8 cellular contexts compared by ENCODE assay signal in the genomic region with DNA sequence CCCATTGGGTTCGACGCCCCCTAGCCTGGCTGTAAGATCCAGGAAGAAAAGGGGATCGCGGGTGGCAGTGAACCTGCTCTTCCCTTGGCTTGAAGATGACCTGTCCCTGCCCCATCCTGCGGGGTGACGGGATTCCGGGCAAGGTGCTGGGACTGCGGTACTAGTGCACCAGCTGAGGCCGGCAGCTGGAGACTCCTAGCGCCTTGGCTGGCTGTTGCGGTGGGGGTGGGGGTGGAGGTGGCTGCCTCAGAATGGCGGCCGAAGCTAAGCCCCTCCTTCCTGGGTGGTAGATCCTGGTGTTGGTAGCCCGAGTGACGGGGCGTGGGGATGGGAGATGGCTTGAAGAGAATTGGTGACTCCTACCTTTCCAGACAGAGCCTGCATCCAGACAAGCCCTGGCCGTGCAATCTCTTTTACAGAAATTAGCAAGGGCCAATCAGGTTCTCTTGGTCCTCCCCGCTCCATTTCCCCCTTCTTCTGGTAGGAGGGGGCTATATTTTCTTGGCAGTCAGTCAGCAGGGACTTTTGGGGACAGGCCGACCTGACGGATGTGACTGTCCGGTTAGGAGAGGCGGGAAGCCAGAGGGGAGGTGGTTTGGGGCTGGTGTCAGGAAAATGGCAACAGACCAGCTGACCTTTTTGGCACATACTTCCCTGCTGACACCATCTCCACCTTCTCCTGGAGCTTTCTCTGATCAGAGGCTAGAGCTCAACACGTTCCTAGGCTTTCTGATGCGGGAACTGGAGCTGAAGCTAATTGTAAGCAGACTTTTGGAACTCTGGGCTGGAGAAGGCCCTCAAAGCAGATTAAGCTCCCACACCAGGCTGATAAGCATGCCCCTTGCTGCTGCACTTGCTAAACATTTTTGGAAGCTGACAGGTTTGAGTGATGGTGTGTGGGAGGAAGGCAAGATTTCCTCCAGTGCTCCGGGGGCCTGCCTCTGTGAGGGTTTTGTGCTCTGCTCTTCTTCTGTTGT. TPM values are rescaled to one million over a fixed set of nuclear protein-coding genes. Genes with fewer than 3 reads are reported as not detected.
DNase-seq lines count a peak whose midpoint lies in the region; ATAC-seq and TF ChIP-seq lines count a peak whose summit lies in the region.

No MANE protein-coding gene starts in this region.

- ATAC-seq in memory B cell (ENCODE audit: low read depth) (no peak), upper lobe of right lung (peak; percentile 1), GM21786 (IDR thresholded peaks at IDR 0.05; ENCODE audit: unreplicated experiment) (no peak)

- BruUV-seq in Calu3 (replicated peaks; lab: Mats Ljungman, UMichigan), result no TSS peak

- H3K27me3 ChIP-seq in NT2/D1 (ENCODE audit: insufficient read depth, insufficient read length) (peaks cover 60% of the 10 kb centered on the region), upper lobe of right lung (peaks cover 12% of the 10 kb centered on the region)

- peak overlapping the region; percentile 64 for H3K27ac Mint-ChIP-seq in Calu3 (ENCODE audit: unreplicated experiment)
- H3K27ac Mint-ChIP-seq in memory B cell, result no peak overlapping the region
- no peak overlapping the region for H3K27ac Mint-ChIP-seq in activated T-helper 2 cell treated with anti-CD3 and anti-CD28 coated beads, Interferon-gamma antibody, Interleukin-2, Interleukin-4, amounts not matched to agents 10 μg/mL and 5 μg/mL and 100 μg/mL, durations not matched to agents 14 hours and 24 hours and 36 hours

- H3K4me1 ChIP-seq in NT2/D1 (ENCODE audit: insufficient read depth, insufficient read length) (peaks cover 3% of the 10 kb centered on the region), upper lobe of right lung (peaks cover 24% of the 10 kb centered on the region)

- DNase-seq in Calu3 (no peak), NT2/D1 (ENCODE audit: low read depth, low spot score) (no peak), dermis microvascular lymphatic vessel endothelial cell (ENCODE audit: low read depth in 2 of 2) (peak; percentile 55 to 79), memory B cell (ENCODE audit: low spot score in 2 of 2) (no peak), upper lobe of right lung (peak; percentile 67), superior temporal gyrus (ENCODE audit: extremely low spot score) (no peak)
- no peak for DNase-seq in activated T-helper 2 cell treated with anti-CD3 and anti-CD28 coated beads, Interferon-gamma antibody, Interleukin-2, Interleukin-4, amounts not matched to agents 10 μg/mL and 5 μg/mL and 100 μg/mL, durations not matched to agents 14 hours and 24 hours and 36 hours (ENCODE audit: low spot score)

- CTCF ChIA-PET in Calu3 (lab: Charles Lee), result interaction anchor here (1.2 kb wide), 1 partner anchor 61 kb away, joined by 3 read pairs; no protein-coding TSS in a partner anchor

- no peak overlapping the region for H3K27ac ChIP-seq in upper lobe of right lung

- H3K4me3 ChIP-seq in NT2/D1 (ENCODE audit: insufficient read length, low read depth) (peak overlapping the region; percentile 46), upper lobe of right lung (peak overlapping the region; percentile 64)

- H3K4me3 Mint-ChIP-seq in Calu3 (ENCODE audit: low read depth, unreplicated experiment) (peak overlapping the region; percentile 88), memory B cell (peak overlapping the region; percentile 86)
- H3K4me3 Mint-ChIP-seq in activated T-helper 2 cell treated with anti-CD3 and anti-CD28 coated beads, Interferon-gamma antibody, Interleukin-2, Interleukin-4, amounts not matched to agents 10 μg/mL and 5 μg/mL and 100 μg/mL, durations not matched to agents 14 hours and 24 hours and 36 hours (ENCODE audit: low read depth), result no peak overlapping the region

- H3K9me3 ChIP-seq in NT2/D1 (ENCODE audit: insufficient read depth, low read length), result no peaks in the 10 kb centered on the region
- no peaks in the 10 kb centered on the region for H3K9me3 ChIP-seq in upper lobe of right lung

- H3K9ac ChIP-seq in NT2/D1 (ENCODE audit: insufficient read length, low read depth), result peak overlapping the region; percentile 69

- intact Hi-C loops in Calu3 (cut with micrococcal nuclease; ENCODE audit: unreplicated experiment) (no loop called here), upper lobe of right lung (cut with DNase I) (no loop called here)
- intact Hi-C loops in activated T-helper 2 cell treated with anti-CD3 and anti-CD28 coated beads, Interferon-gamma antibody, Interleukin-2, Interleukin-4, amounts not matched to agents 10 μg/mL and 5 μg/mL and 100 μg/mL, durations not matched to agents 14 hours and 24 hours and 36 hours (cut with micrococcal nuclease), result loop anchor here (5.0 kb wide), 1 partner anchor 472 kb away; a partner anchor contains a TSS

- H3K9me3 Mint-ChIP-seq in Calu3 (ENCODE audit: low read depth, unreplicated experiment), result no peaks in the 10 kb centered on the region
- H3K9me3 Mint-ChIP-seq in memory B cell, result no peaks in the 10 kb centered on the region
- no peaks in the 10 kb centered on the region for H3K9me3 Mint-ChIP-seq in activated T-helper 2 cell treated with anti-CD3 and anti-CD28 coated beads, Interferon-gamma antibody, Interleukin-2, Interleukin-4, amounts not matched to agents 10 μg/mL and 5 μg/mL and 100 μg/mL, durations not matched to agents 14 hours and 24 hours and 36 hours

- H3K36me3 Mint-ChIP-seq in Calu3 (ENCODE audit: insufficient read depth, unreplicated experiment) (peaks cover 34% of the 10 kb centered on the region), memory B cell (no peaks in the 10 kb centered on the region)
- no peaks in the 10 kb centered on the region for H3K36me3 Mint-ChIP-seq in activated T-helper 2 cell treated with anti-CD3 and anti-CD28 coated beads, Interferon-gamma antibody, Interleukin-2, Interleukin-4, amounts not matched to agents 10 μg/mL and 5 μg/mL and 100 μg/mL, durations not matched to agents 14 hours and 24 hours and 36 hours (ENCODE audit: low read depth)

- TF ChIP-seq CTCF in Calu3 (IDR thresholded peaks at IDR 0.05; ENCODE audit: unreplicated experiment), result no peak
- no peak for TF ChIP-seq CTCF in upper lobe of right lung (IDR thresholded peaks at IDR 0.05)

- H3K27me3 Mint-ChIP-seq in Calu3 (ENCODE audit: unreplicated experiment) (no peaks in the 10 kb centered on the region), memory B cell (peaks cover 13% of the 10 kb centered on the region)
- peaks cover 57% of the 10 kb centered on the region for H3K27me3 Mint-ChIP-seq in activated T-helper 2 cell treated with anti-CD3 and anti-CD28 coated beads, Interferon-gamma antibody, Interleukin-2, Interleukin-4, amounts not matched to agents 10 μg/mL and 5 μg/mL and 100 μg/mL, durations not matched to agents 14 hours and 24 hours and 36 hours (ENCODE audit: low read depth)

- no peaks in the 10 kb centered on the region for H3K36me3 ChIP-seq in NT2/D1 (ENCODE audit: insufficient read depth, insufficient read length, low read length)
- no peaks in the 10 kb centered on the region for H3K36me3 ChIP-seq in upper lobe of right lung

- H3K4me1 Mint-ChIP-seq in Calu3 (ENCODE audit: low read depth, unreplicated experiment) (peaks cover 36% of the 10 kb centered on the region), memory B cell (peaks cover 11% of the 10 kb centered on the region)
- peaks cover 20% of the 10 kb centered on the region for H3K4me1 Mint-ChIP-seq in activated T-helper 2 cell treated with anti-CD3 and anti-CD28 coated beads, Interferon-gamma antibody, Interleukin-2, Interleukin-4, amounts not matched to agents 10 μg/mL and 5 μg/mL and 100 μg/mL, durations not matched to agents 14 hours and 24 hours and 36 hours (ENCODE audit: low read depth)

RNA-seq across cellular contexts. Expression of a gene that starts 2.0 kb away (rescaled TPM):
- total RNA-seq in Calu3 (2022), result 17.3 and 21.4 TPM in 2 replicates
- total RNA-seq in dermis microvascular lymphatic vessel endothelial cell, result 3.2 and 3.9 TPM in 2 replicates
- 44.8 TPM for total RNA-seq in upper lobe of right lung
- total RNA-seq in activated T-helper 2 cell treated with anti-CD3 and anti-CD28 coated beads, Interferon-gamma antibody, Interleukin-2, Interleukin-4, amounts not matched to agents 10 μg/mL and 5 μg/mL and 100 μg/mL, durations not matched to agents 14 hours and 24 hours and 36 hours, result 0.02 and 0.39 TPM in 2 replicates

Comparison
In these comparisons a context has a peak if more than half of its experiments do, and no peak if none do; other contexts are left out.
1. DNase-seq: peak in dermis microvascular lymphatic vessel endothelial cell (2 of 2) and upper lobe of right lung (single experiment); none in Calu3 (single experiment), NT2/D1 (single experiment), memory B cell (0 of 2), activated T-helper 2 cell treated with anti-CD3 and anti-CD28 coated beads, Interferon-gamma antibody, Interleukin-2, Interleukin-4, amounts not matched to agents 10 μg/mL and 5 μg/mL and 100 μg/mL, durations not matched to agents 14 hours and 24 hours and 36 hours (single experiment) and superior temporal gyrus (single experiment).